17 cellular contexts compared by ENCODE assay signal in genomic region chr18:76816127-76816526, GRCh38.
"Had no signal": no experiment of that assay in that cellular context is flagged by ENCODE, and none has a peak within 500 bp of the region (broad histone marks: within the 10 kb centered on the region; RNA-seq: fewer than 3 reads in every experiment).

No MANE protein-coding gene starts in this region.

- H3K9me3 Mint-ChIP-seq: activated CD4-positive, alpha-beta memory T cell treated with anti-CD3 and anti-CD28 coated beads for 36 hours; activated naive CD8-positive, alpha-beta T cell treated with anti-CD3 and anti-CD28 coated beads, Interleukin-2, amount 10 ng/mL, durations not matched to agents 7 days and 5 days; dendritic cell treated with granulocyte-macrophage colony-stimulating factor and Interleukin-4, amounts not matched to agents 40 ng/mL and 50 ng/mL, for 4 days; memory B cell had no signal

- H3K36me3 ChIP-seq: neural progenitor cell had no signal

- H3K9me3 ChIP-seq: heart left ventricle, mucosa of descending colon had no signal

- H3K27ac Mint-ChIP-seq: activated CD4-positive, alpha-beta memory T cell treated with anti-CD3 and anti-CD28 coated beads for 36 hours; activated naive CD8-positive, alpha-beta T cell treated with anti-CD3 and anti-CD28 coated beads, Interleukin-2, amount 10 ng/mL, durations not matched to agents 7 days and 5 days; dendritic cell treated with granulocyte-macrophage colony-stimulating factor and Interleukin-4, amounts not matched to agents 40 ng/mL and 50 ng/mL, for 4 days; memory B cell; neural progenitor cell had no signal

- ATAC-seq: left cardiac atrium, mucosa of descending colon had no signal

- H3K27ac ChIP-seq: heart left ventricle, neural progenitor cell had no signal

- H3K27me3 Mint-ChIP-seq: activated CD4-positive, alpha-beta memory T cell treated with anti-CD3 and anti-CD28 coated beads for 36 hours; activated naive CD8-positive, alpha-beta T cell treated with anti-CD3 and anti-CD28 coated beads, Interleukin-2, amount 10 ng/mL, durations not matched to agents 7 days and 5 days; dendritic cell treated with granulocyte-macrophage colony-stimulating factor and Interleukin-4, amounts not matched to agents 40 ng/mL and 50 ng/mL, for 4 days; memory B cell had no signal

- H3K4me3 Mint-ChIP-seq: activated CD4-positive, alpha-beta memory T cell treated with anti-CD3 and anti-CD28 coated beads for 36 hours; activated naive CD8-positive, alpha-beta T cell treated with anti-CD3 and anti-CD28 coated beads, Interleukin-2, amount 10 ng/mL, durations not matched to agents 7 days and 5 days; dendritic cell treated with granulocyte-macrophage colony-stimulating factor and Interleukin-4, amounts not matched to agents 40 ng/mL and 50 ng/mL, for 4 days; memory B cell; neural progenitor cell had no signal

- H3K4me3 ChIP-seq: heart left ventricle, mucosa of descending colon, neural progenitor cell had no signal

- H3K27me3 ChIP-seq: heart left ventricle, neural progenitor cell had no signal

- DNase-seq: activated CD4-positive, alpha-beta memory T cell treated with anti-CD3 and anti-CD28 coated beads for 36 hours; activated CD4-positive, alpha-beta T cell treated with anti-CD3 and anti-CD28 coated beads for 48 hours; activated gamma-delta T cell treated with Interleukin-2 at 50 U/mL for 16 hours; activated naive CD8-positive, alpha-beta T cell treated with anti-CD3 and anti-CD28 coated beads, Interleukin-2, amount 10 ng/mL, durations not matched to agents 7 days and 5 days; amygdala; effector CD4-positive, alpha-beta T cell; heart left ventricle; islet precursor cell; left cardiac atrium; mucosa of descending colon; retina; stimulated activated CD4-positive, alpha-beta T cell treated with anti-CD3 and anti-CD28 coated beads, Interleukin-2, amount 100 ng/mL, for 48 hours; stimulated activated CD8-positive, alpha-beta memory T cell treated with anti-CD3 and anti-CD28 coated beads, Interleukin-4, amount 100 ng/mL, for 48 hours; stimulated activated naive CD4-positive, alpha-beta T cell had no signal
